8 cellular contexts compared by ENCODE assay signal in the genomic region with DNA sequence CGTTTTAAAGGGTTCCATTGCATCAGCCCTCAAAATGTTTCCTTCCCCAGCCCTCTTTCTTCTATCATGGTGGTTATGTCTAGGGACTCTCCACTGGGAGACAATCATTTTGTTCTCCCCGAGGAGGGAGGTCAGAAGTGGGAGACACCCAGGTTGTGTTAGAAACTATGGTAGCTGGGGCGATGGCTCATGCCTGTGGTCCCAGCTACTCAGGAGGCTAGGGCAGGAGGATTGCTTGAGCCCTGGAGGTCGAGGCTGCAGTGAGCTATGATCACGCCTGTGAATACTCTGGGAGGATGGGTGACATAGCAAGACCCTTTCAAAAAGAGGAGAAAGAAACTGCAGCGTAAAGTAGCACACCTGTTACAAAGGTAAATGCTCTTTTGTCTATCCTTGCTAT. TPM values are rescaled to one million over a fixed set of nuclear protein-coding genes. Genes with fewer than 3 reads are reported as not detected.
DNase-seq lines count a peak whose midpoint lies in the region; ATAC-seq and TF ChIP-seq lines count a peak whose summit lies in the region.

No MANE protein-coding gene starts in this region.

- H3K4me1 ChIP-seq in OCI-LY7 (ENCODE audit: insufficient read depth, low read length, poor library complexity, severe bottlenecking) (peaks cover 28% of the 10 kb centered on the region), esophagus (ENCODE audit: control insufficient read depth in 2 of 2, insufficient read depth in 2 of 2, low read length in 1 of 2) (peaks cover 0 to 2% of the 10 kb centered on the region in 2 donors)

- H4K20me1 ChIP-seq in OCI-LY7 (ENCODE audit: insufficient read depth, low read length) = no peaks in the 10 kb centered on the region

- H3K27ac Mint-ChIP-seq in osteocyte (ENCODE audit: unreplicated experiment) = peak overlapping the region; percentile 92

- no peaks in the 10 kb centered on the region for H3K27me3 Mint-ChIP-seq in osteocyte (ENCODE audit: unreplicated experiment)

- ATAC-seq in GM19035 (IDR thresholded peaks at IDR 0.05; ENCODE audit: unreplicated experiment) (peak; percentile 2), HG02981 (IDR thresholded peaks at IDR 0.05; ENCODE audit: unreplicated experiment) (no peak)

- intact Hi-C loops in OCI-LY7 (cut with micrococcal nuclease; ENCODE audit: unreplicated experiment) = loop anchor here (1.0 to 2.0 kb wide), 5 partner anchors 18 to 45 kb away; partner anchors contain the start of genes CDCA3, ENO2 and SPSB2

- H3K27ac ChIP-seq in OCI-LY7 (ENCODE audit: low read depth, low read length, poor library complexity, severe bottlenecking) (peak overlapping the region; percentile 80), esophagus (ENCODE audit: low read depth in 2 of 2, low read length in 1 of 2) (peak overlapping the region; percentile 94)

- no peaks in the 10 kb centered on the region for H3K9me2 ChIP-seq in OCI-LY7 (ENCODE audit: insufficient read depth, low read length)

- POLR2A ChIA-PET in OCI-LY7 (lab: Charles Lee) = interaction anchor here (0.6 to 2.5 kb wide), 12 partner anchors 9 to 54 kb away, joined by 3 to 17 read pairs (median 4); partner anchors contain the start of genes C12orf57, CDCA3, LRRC23 and RNU7-1

- no peaks in the 10 kb centered on the region for H3K36me3 ChIP-seq in OCI-LY7 (ENCODE audit: insufficient read depth, low read length)
- no peaks in the 10 kb centered on the region for H3K36me3 ChIP-seq in esophagus (ENCODE audit: control insufficient read depth in 2 of 2, insufficient read depth in 2 of 2, low read length in 1 of 2)

- H3K4me1 Mint-ChIP-seq in osteocyte (ENCODE audit: unreplicated experiment) = peaks cover 23% of the 10 kb centered on the region

- H3K4me3 Mint-ChIP-seq in osteocyte (ENCODE audit: unreplicated experiment) = peak overlapping the region; percentile 70

- no peaks in the 10 kb centered on the region for H3K9me3 Mint-ChIP-seq in osteocyte (ENCODE audit: unreplicated experiment)

- no peak for DNase-seq in OCI-LY7 (ENCODE audit: low spot score)
- no peak for DNase-seq in osteocyte (ENCODE audit: extremely low spot score, unreplicated experiment)
- no peak for DNase-seq in ecto neural progenitor cell (ENCODE audit: low spot score)
- no peak for DNase-seq in KG1 (lab: John Stamatoyannopoulos, UW)
- DNase-seq in iPS-NIHi11 (ENCODE audit: low spot score) = no peak

- peak overlapping the region; percentile 78; the same call in 1 of the 2 replicates for H2AFZ ChIP-seq in OCI-LY7 (ENCODE audit: low read length)

- 59 to 67% methylated on average over 6 of the region's 6 CpGs for WGBS in esophagus, 2 donors

- BruUV-seq in OCI-LY7 (replicated peaks; lab: Mats Ljungman, UMichigan) = TSS peak; percentile 75

- H3K79me2 ChIP-seq in OCI-LY7 (ENCODE audit: insufficient read depth, low read depth, low read length) = no peaks in the 10 kb centered on the region

- H3K9me3 ChIP-seq in OCI-LY7 (ENCODE audit: low read length) = no peaks in the 10 kb centered on the region
- H3K9me3 ChIP-seq in esophagus (ENCODE audit: control insufficient read depth in 2 of 2, insufficient read depth in 1 of 2, low read depth in 1 of 2, low read length in 1 of 2) = no peaks in the 10 kb centered on the region

- H3K4me2 ChIP-seq in OCI-LY7 (ENCODE audit: low read length) = peak overlapping the region; percentile 72

- CTCF ChIA-PET in OCI-LY7 (lab: Charles Lee; ENCODE audit: unreplicated experiment) = interaction anchor here (0.6 to 2.0 kb wide), 8 partner anchors 10 to 52 kb away, joined by 3 to 17 read pairs (median 4); partner anchors contain the start of genes SPSB2 and TPI1

- H3K4me3 ChIP-seq in OCI-LY7 (ENCODE audit: low read depth, low read length, poor library complexity, severe bottlenecking) (peak overlapping the region; percentile 66), esophagus (ENCODE audit: low read depth in 1 of 2, low read length in 2 of 2) (peak overlapping the region; percentile 45 to 47)

- TF ChIP-seq CTCF in OCI-LY7 (conservative IDR thresholded peaks at IDR 0.05; ENCODE audit: low read length) (no peak), osteocyte (IDR thresholded peaks at IDR 0.05) (no peak)

- no peaks in the 10 kb centered on the region for H3K27me3 ChIP-seq in esophagus (ENCODE audit: control insufficient read depth in 1 of 2, insufficient read depth in 2 of 2, low read length in 2 of 2)

- no peaks in the 10 kb centered on the region for H3K36me3 Mint-ChIP-seq in osteocyte (ENCODE audit: unreplicated experiment)

RNA-seq across cellular contexts. Expression of gene LRRC23, which starts 13.0 kb away (rescaled TPM):
- 15.7 and 17.7 TPM in 2 replicates for total RNA-seq in OCI-LY7 (2014; rRNA removed; shearing (Covaris generic))
- total RNA-seq in OCI-LY7 (2022) (19.8 and 20.2 TPM in 2 replicates), osteocyte (9.0 and 11.3 TPM in 2 replicates)
- polyA plus RNA-seq in esophagus = 1 to 10 TPM; 3.3 to 3.6 TPM

RNA-seq across cellular contexts. Expression of gene SPSB2, which starts 18.5 kb away (rescaled TPM):
- total RNA-seq in OCI-LY7 (2014; rRNA removed; shearing (Covaris generic)) = 7.8 and 8.3 TPM in 2 replicates
- total RNA-seq in OCI-LY7 (2022) (8.5 and 10.8 TPM in 2 replicates), osteocyte (9.2 and 11.5 TPM in 2 replicates)
- 1 to 10 TPM; 5.7 to 7.0 TPM for polyA plus RNA-seq in esophagus

RNA-seq across cellular contexts. Expression of gene ENO2, which starts 22.7 kb away (rescaled TPM):
- total RNA-seq in OCI-LY7 (2014; rRNA removed; shearing (Covaris generic)) = 24.9 and 29.3 TPM in 2 replicates
- total RNA-seq in OCI-LY7 (2022) (79.6 and 89.5 TPM in 2 replicates), osteocyte (21.5 and 24.1 TPM in 2 replicates)
- polyA plus RNA-seq in esophagus = 1 to 10 TPM; 6.7 to 9.0 TPM

RNA-seq across cellular contexts. Expression of gene TPI1, which starts 24.3 kb away (rescaled TPM):
- total RNA-seq in OCI-LY7 (2014; rRNA removed; shearing (Covaris generic)) = 596 and 608 TPM in 2 replicates
- total RNA-seq in OCI-LY7 (2022) = 519 and 801 TPM in 2 replicates
- 100 to 1,000 TPM; 404 to 939 TPM for polyA plus RNA-seq in esophagus
- total RNA-seq in osteocyte = 408 and 415 TPM in 2 replicates

RNA-seq across cellular contexts. Expression of gene ATN1, which starts 36.1 kb away (rescaled TPM):
- total RNA-seq in OCI-LY7 (2014; rRNA removed; shearing (Covaris generic)) = 0.98 and 3.1 TPM in 2 replicates
- total RNA-seq in OCI-LY7 (2022) = 4.9 and 6.7 TPM in 2 replicates
- polyA plus RNA-seq in esophagus = 10 to 100 TPM; 34.9 to 63.5 TPM
- total RNA-seq in osteocyte = 117 and 123 TPM in 2 replicates
